8 cellular contexts compared by ENCODE assay signal in genomic region chr14:70642313-70643235, GRCh38. TPM values are rescaled to one million over a fixed set of nuclear protein-coding genes. Genes with fewer than 3 reads are reported as not detected.
A peak's percentile ranks its signal among the peaks of the same experiment; 100 is the strongest.
DNase-seq lines count a peak whose midpoint lies in the region; ATAC-seq and TF ChIP-seq lines count a peak whose summit lies in the region.

No MANE protein-coding gene starts in this region.

- no peaks in the 10 kb centered on the region for H3K9me3 ChIP-seq in cardiac muscle cell (ENCODE audit: low read depth)
- H3K9me3 ChIP-seq in esophagus (ENCODE audit: control insufficient read depth in 2 of 2, insufficient read depth in 1 of 2, low read depth in 1 of 2, low read length in 1 of 2), result no peaks in the 10 kb centered on the region

- no peaks in the 10 kb centered on the region for H3K36me3 ChIP-seq in cardiac muscle cell
- no peaks in the 10 kb centered on the region for H3K36me3 ChIP-seq in esophagus (ENCODE audit: control insufficient read depth in 2 of 2, insufficient read depth in 2 of 2, low read length in 1 of 2)

- no peaks in the 10 kb centered on the region for H3K4me1 ChIP-seq in cardiac muscle cell (ENCODE audit: low read depth)
- peaks cover 0 to 5% of the 10 kb centered on the region in 2 donors for H3K4me1 ChIP-seq in esophagus (ENCODE audit: control insufficient read depth in 2 of 2, insufficient read depth in 2 of 2, low read length in 1 of 2)

- H3K36me3 Mint-ChIP-seq in IgD-negative memory B cell, result no peaks in the 10 kb centered on the region
- H3K36me3 Mint-ChIP-seq in activated CD8-positive, alpha-beta T cell treated with anti-CD3 and anti-CD28 coated beads, Interleukin-2, amount 10 ng/mL, durations not matched to agents 7 days and 5 days (ENCODE audit: low read depth), result peaks cover 26% of the 10 kb centered on the region
- H3K36me3 Mint-ChIP-seq in nephron (ENCODE audit: low read depth), result no peaks in the 10 kb centered on the region

- H3K27ac Mint-ChIP-seq in IgD-negative memory B cell (peak overlapping the region; percentile 88 to 96 (median 91)), nephron (no peak overlapping the region)
- H3K27ac Mint-ChIP-seq in activated CD8-positive, alpha-beta T cell treated with anti-CD3 and anti-CD28 coated beads, Interleukin-2, amount 10 ng/mL, durations not matched to agents 7 days and 5 days, result peak overlapping the region; percentile 69

- peak in 1 of 2 donors; percentile 1 for DNase-seq in cardiac muscle cell (ENCODE audit: low read depth in 1 of 2, low spot score in 1 of 2)
- no peak for DNase-seq in cardiac septum (ENCODE audit: low spot score)
- DNase-seq in activated CD8-positive, alpha-beta T cell treated with anti-CD3 and anti-CD28 coated beads, Interleukin-2, amount 10 ng/mL, durations not matched to agents 7 days and 5 days, result peak; percentile 48
- no peak for DNase-seq in SKM-1 treated with dmso at 0.1 percent for 144 hours (lab: John Stamatoyannopoulos, UW; ENCODE audit: unreplicated experiment)
- no peak for DNase-seq in NCI-H226

- H3K9me3 Mint-ChIP-seq in IgD-negative memory B cell (no peaks in the 10 kb centered on the region), nephron (no peaks in the 10 kb centered on the region)
- no peaks in the 10 kb centered on the region for H3K9me3 Mint-ChIP-seq in activated CD8-positive, alpha-beta T cell treated with anti-CD3 and anti-CD28 coated beads, Interleukin-2, amount 10 ng/mL, durations not matched to agents 7 days and 5 days (ENCODE audit: insufficient read depth)

- H3K4me3 Mint-ChIP-seq in IgD-negative memory B cell (peak overlapping the region; percentile 96 to 99 (median 99)), nephron (peak overlapping the region; percentile 85 to 88 (median 88))
- H3K4me3 Mint-ChIP-seq in activated CD8-positive, alpha-beta T cell treated with anti-CD3 and anti-CD28 coated beads, Interleukin-2, amount 10 ng/mL, durations not matched to agents 7 days and 5 days, result peak overlapping the region; percentile 87

- WGBS in esophagus, 2 donors, result 4 to 5% methylated on average over 50 of the region's 50 CpGs

- intact Hi-C loops in cardiac septum (cut with DNase I), result no loop called here

- H3K4me1 Mint-ChIP-seq in IgD-negative memory B cell (peaks cover 27 to 46% (median 46%) of the 10 kb centered on the region in 3 donors), nephron (peaks cover 20% of the 10 kb centered on the region)
- peaks cover 56% of the 10 kb centered on the region for H3K4me1 Mint-ChIP-seq in activated CD8-positive, alpha-beta T cell treated with anti-CD3 and anti-CD28 coated beads, Interleukin-2, amount 10 ng/mL, durations not matched to agents 7 days and 5 days (ENCODE audit: low read depth)

- TF ChIP-seq CTCF in cardiac muscle cell (IDR thresholded peaks at IDR 0.05; ENCODE audit: low read depth, low read length) (no peak), nephron (IDR thresholded peaks at IDR 0.05; ENCODE audit: unreplicated experiment in 3 of 3) (no peak)

- peak overlapping the region; percentile 69 for H3K4me3 ChIP-seq in cardiac muscle cell
- H3K4me3 ChIP-seq in esophagus (ENCODE audit: low read depth in 1 of 2, low read length in 2 of 2), result peak overlapping the region; percentile 68 to 79

- H3K27me3 Mint-ChIP-seq in IgD-negative memory B cell, result no peaks in the 10 kb centered on the region
- no peaks in the 10 kb centered on the region for H3K27me3 Mint-ChIP-seq in activated CD8-positive, alpha-beta T cell treated with anti-CD3 and anti-CD28 coated beads, Interleukin-2, amount 10 ng/mL, durations not matched to agents 7 days and 5 days (ENCODE audit: low read depth)
- H3K27me3 Mint-ChIP-seq in nephron (ENCODE audit: low read depth), result peaks cover 62% of the 10 kb centered on the region

- H3K27ac ChIP-seq in cardiac muscle cell (no peak overlapping the region), esophagus (ENCODE audit: low read depth in 2 of 2, low read length in 1 of 2) (peak overlapping the region; percentile 79 to 83)

- POLR2A ChIA-PET in activated CD8-positive, alpha-beta T cell treated with anti-CD3 and anti-CD28 coated beads, Interleukin-2, amount 10 ng/mL, durations not matched to agents 7 days and 5 days (lab: Charles Lee), result interaction anchor here (1.3 to 7.1 kb wide), 3 partner anchors 14 to 167 kb away, joined by 6 to 163 read pairs (median 16); partner anchors contain the start of gene MAP3K9

- peaks cover 49% of the 10 kb centered on the region for H3K27me3 ChIP-seq in cardiac muscle cell
- no peaks in the 10 kb centered on the region for H3K27me3 ChIP-seq in esophagus (ENCODE audit: control insufficient read depth in 1 of 2, insufficient read depth in 2 of 2, low read length in 2 of 2)

- peak; percentile 41 for ATAC-seq in activated CD8-positive, alpha-beta T cell treated with anti-CD3 and anti-CD28 coated beads, Interleukin-2, amount 10 ng/mL, durations not matched to agents 7 days and 5 days

- CTCF ChIA-PET in activated CD8-positive, alpha-beta T cell treated with anti-CD3 and anti-CD28 coated beads, Interleukin-2, amount 10 ng/mL, durations not matched to agents 7 days and 5 days (lab: Charles Lee), result interaction anchor here (0.7 to 3.3 kb wide), 10 partner anchors 11 to 175 kb away, joined by 3 to 26 read pairs (median 4); partner anchors contain the start of gene MAP3K9

RNA-seq across cellular contexts. Expression of gene TTC9, which starts 0.9 kb away (rescaled TPM):
- 1.3 and 2.0 TPM in 2 replicates for total RNA-seq in cardiac muscle cell
- 1.1 and 1.3 TPM in 2 replicates for polyA plus RNA-seq in cardiac muscle cell
- 2.9 TPM for total RNA-seq in cardiac septum
- 9.2 TPM for polyA plus RNA-seq in IgD-negative memory B cell
- total RNA-seq in activated CD8-positive, alpha-beta T cell treated with anti-CD3 and anti-CD28 coated beads, Interleukin-2, amount 10 ng/mL, durations not matched to agents 7 days and 5 days, result 10 to 100 TPM; 13.9 to 14.8 TPM
- 10 to 100 TPM; 43.3 to 67.9 TPM for polyA plus RNA-seq in esophagus

RNA-seq across cellular contexts. Expression of gene MED6, which starts 42.1 kb away (rescaled TPM):
- total RNA-seq in cardiac muscle cell (19.8 and 26.5 TPM in 2 replicates), cardiac septum (21.7 TPM)
- polyA plus RNA-seq in cardiac muscle cell (42.8 and 50.1 TPM in 2 replicates), IgD-negative memory B cell (39.0 TPM), esophagus (10 to 100 TPM; 10.3 to 21.3 TPM)
- total RNA-seq in activated CD8-positive, alpha-beta T cell treated with anti-CD3 and anti-CD28 coated beads, Interleukin-2, amount 10 ng/mL, durations not matched to agents 7 days and 5 days, result 10 to 100 TPM; 45.3 to 45.7 TPM

Comparison
In these comparisons a context has a peak if more than half of its experiments do, and no peak if none do; other contexts are left out.
1. H3K27ac Mint-ChIP-seq: peak in IgD-negative memory B cell (3 of 3) and activated CD8-positive, alpha-beta T cell treated with anti-CD3 and anti-CD28 coated beads, Interleukin-2, amount 10 ng/mL, durations not matched to agents 7 days and 5 days (single experiment); none in nephron (0 of 3).
2. Peak in every context shown above with its lines, with median percentiles within 50 percentile points of each other: H3K4me3 Mint-ChIP-seq.